Comparison of ENCODE assay signal across 8 cellular contexts in genomic region chr6:30614843-30615218, GRCh38.
A peak's percentile ranks its signal among the peaks of the same experiment; 100 is the strongest.
DNase-seq lines count a peak whose midpoint lies in the region; ATAC-seq and FAIRE-seq lines count a peak whose summit lies in the region.

No MANE protein-coding gene starts in this region.

- FAIRE-seq in A204.1 (lab: Jason Lieb, UNC) = peak; percentile 97
- peak; percentile 14 for FAIRE-seq in colon (lab: Jason Lieb, UNC)

- DNase-seq in NCI-H524 treated with DMSO at 0.1 percent for 48 hours (lab: John Stamatoyannopoulos, UW) (peak; percentile 90), kidney glomerular epithelial cell (lab: John Stamatoyannopoulos, UW) (peak; percentile 95)
- peak; percentile 84 to 86 for DNase-seq in activated CD4-positive, alpha-beta T cell treated with anti-CD3 and anti-CD28 coated beads for 4 hours
- DNase-seq in stimulated activated CD4-positive, alpha-beta T cell treated with anti-CD3 and anti-CD28 coated beads, Interleukin-1b, Interleukin-23, amount 100 ng/mL, for 1 hour (ENCODE audit: low read depth in 2 of 2) = peak; percentile 51 to 74

- ATAC-seq in GM18868 (IDR thresholded peaks at IDR 0.05; ENCODE audit: unreplicated experiment) = peak; percentile 51
- ATAC-seq in HG03460 (IDR thresholded peaks at IDR 0.05; ENCODE audit: unreplicated experiment) = peak; percentile 44

Comparison
In these comparisons a context has a peak if more than half of its experiments do, and no peak if none do; other contexts are left out.
1. Peak in every context shown above with its lines: DNase-seq and ATAC-seq.